In the genomic region with DNA sequence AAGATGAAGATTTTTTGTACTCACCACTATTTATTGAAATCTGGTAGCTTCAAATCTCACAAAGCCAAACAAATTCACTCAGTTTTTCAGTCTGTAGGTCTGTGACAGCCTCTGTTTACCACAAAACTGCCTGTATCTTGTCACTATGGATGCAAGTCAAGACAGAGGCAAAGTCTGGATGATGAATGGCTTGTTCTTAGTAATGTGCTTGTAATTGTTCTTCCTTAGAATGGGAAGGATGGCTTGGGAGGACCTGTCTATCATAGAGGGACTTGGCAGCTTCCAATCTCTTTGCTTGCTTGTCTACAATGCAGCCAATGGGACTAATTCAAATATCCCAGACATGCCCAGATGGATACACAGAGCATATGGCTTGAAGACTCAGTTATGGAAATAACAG, we compare ENCODE assay signal across 22 cellular contexts.
DNase-seq lines count a peak whose midpoint lies in the region; ATAC-seq and TF ChIP-seq lines count a peak whose summit lies in the region.
"Had no signal": no experiment of that assay in that cellular context is flagged by ENCODE, and none has a peak within 500 bp of the region (broad histone marks: within the 10 kb centered on the region; RNA-seq: fewer than 3 reads in every experiment).

No MANE protein-coding gene starts in this region.

- H3K36me3 ChIP-seq in RWPE2 (ENCODE audit: low read depth): no peaks in the 10 kb centered on the region
- H3K36me3 ChIP-seq in thoracic aorta: no peaks in the 10 kb centered on the region
- H3K36me3 ChIP-seq in adrenal gland (replicated peaks in 1 of 2): no peaks in the 10 kb centered on the region
- H3K36me3 ChIP-seq: heart left ventricle, lower lobe of right lung, upper lobe of right lung had no signal

- H3K4me1 ChIP-seq in RWPE2 (ENCODE audit: insufficient read depth, poor library complexity, severe bottlenecking) (peaks cover 27% of the 10 kb centered on the region), thoracic aorta (ENCODE audit: control insufficient read depth in 1 of 2, low read depth in 2 of 2) (peaks cover 24 to 79% of the 10 kb centered on the region in 2 donors), adrenal gland (replicated peaks in 1 of 2) (peaks cover 8 to 14% of the 10 kb centered on the region in 2 donors)
- H3K4me1 ChIP-seq: lower lobe of right lung, upper lobe of right lung had no signal

- no peaks in the 10 kb centered on the region for H3K9me3 Mint-ChIP-seq in HFFc6

- H3K27ac ChIP-seq in RWPE2 (ENCODE audit: poor library complexity, severe bottlenecking): peak overlapping the region; percentile 79
- peak overlapping the region; percentile 79 to 85 for H3K27ac ChIP-seq in thoracic aorta
- no peak overlapping the region for H3K27ac ChIP-seq in adrenal gland
- H3K27ac ChIP-seq: lower lobe of right lung, upper lobe of right lung had no signal

- TF ChIP-seq POLR2A in GM18505 (IDR thresholded peaks at IDR 0.05; ENCODE audit: borderline replicate concordance, extremely low read depth, insufficient read depth, insufficient read length) (no peak), adrenal gland (IDR thresholded peaks at IDR 0.05) (no peak)

- H3K4me3 ChIP-seq in RWPE2 (ENCODE audit: severe bottlenecking) (no peak overlapping the region), thoracic aorta (no peak overlapping the region), adrenal gland (no peak overlapping the region)
- H3K4me3 ChIP-seq: heart left ventricle, lower lobe of right lung, upper lobe of right lung had no signal

- H3K27ac Mint-ChIP-seq in HFFc6: peak overlapping the region; percentile 72
- H3K27ac Mint-ChIP-seq: IgD-negative memory B cell had no signal

- H3K27me3 Mint-ChIP-seq in HFFc6 (ENCODE audit: insufficient read depth): peaks cover 3% of the 10 kb centered on the region; the same call in 1 of the 2 replicates

- DNase-seq in HFFc6 (no peak), RWPE2 (ENCODE audit: low spot score) (no peak), glomerular visceral epithelial cell (ENCODE audit: extremely low spot score) (peak; percentile 39), thoracic aorta (ENCODE audit: low spot score) (no peak), NCI-H526 treated with DMSO at 0.1 percent for 48 hours (lab: John Stamatoyannopoulos, UW) (no peak), adrenal gland (no peak)
- DNase-seq: activated CD8-positive, alpha-beta memory T cell treated with anti-CD3 and anti-CD28 coated beads for 24 hours; activated naive CD4-positive, alpha-beta T cell treated with anti-CD3 and anti-CD28 coated beads, Interleukin-2, amount 50 U/mL, for 16 hours; activated T-cell treated with anti-CD3 and anti-CD28 coated beads, Interleukin-2, amount 50 U/mL, for 48 hours; aorta; cerebellar nuclear complex; COR-L47; effector CD8-positive, alpha-beta T cell; heart left ventricle; lower lobe of right lung; NCI-H2029; NCI-H524 treated with DMSO at 0.1 percent for 48 hours; retina; upper lobe of right lung had no signal

- TF ChIP-seq CTCF in HFFc6 (IDR thresholded peaks at IDR 0.05): no peak
- no peak for TF ChIP-seq CTCF in RWPE2 (IDR thresholded peaks at IDR 0.05; ENCODE audit: poor library complexity, severe bottlenecking)
- TF ChIP-seq CTCF in thoracic aorta (IDR thresholded peaks at IDR 0.05): no peak
- no peak for TF ChIP-seq CTCF in adrenal gland (IDR thresholded peaks at IDR 0.05)

- peaks cover 49% of the 10 kb centered on the region for H3K4me1 Mint-ChIP-seq in HFFc6 (ENCODE audit: low read depth)

- H3K36me3 Mint-ChIP-seq in HFFc6 (ENCODE audit: low read depth): no peaks in the 10 kb centered on the region
- H3K36me3 Mint-ChIP-seq: IgD-negative memory B cell had no signal

- H3K9me3 ChIP-seq in RWPE2 (ENCODE audit: severe bottlenecking) (no peaks in the 10 kb centered on the region), thoracic aorta (no peaks in the 10 kb centered on the region), adrenal gland (replicated peaks in 1 of 3) (no peaks in the 10 kb centered on the region)
- H3K9me3 ChIP-seq: heart left ventricle, lower lobe of right lung, upper lobe of right lung had no signal

- intact Hi-C loops in adrenal gland (cut with DNase I): no loop called here

- H3K27me3 ChIP-seq in RWPE2 (ENCODE audit: insufficient read depth, poor library complexity, severe bottlenecking) (no peaks in the 10 kb centered on the region), thoracic aorta (replicated peaks; ENCODE audit: insufficient read depth) (no peaks in the 10 kb centered on the region), adrenal gland (no peaks in the 10 kb centered on the region)
- H3K27me3 ChIP-seq: upper lobe of right lung had no signal

- 0 out of 2 replicates have a peak overlapping the region, but pooled peaks have one; percentile 11 for H3K4me3 Mint-ChIP-seq in HFFc6
- H3K4me3 Mint-ChIP-seq: IgD-negative memory B cell had no signal

- ATAC-seq in RWPE2 (ENCODE audit: low read depth) (peak; percentile 43; the same call in 2 of the 3 replicates), thoracic aorta (ENCODE audit: insufficient number of reproducible peaks, low FRiP score, low read depth) (no peak), GM18505 (IDR thresholded peaks at IDR 0.05; ENCODE audit: unreplicated experiment) (no peak)
- ATAC-seq: heart left ventricle, Right ventricle myocardium inferior had no signal

Comparison
In these comparisons a context has a peak if more than half of its experiments do, and no peak if none do; other contexts are left out.
1. H3K27ac ChIP-seq: peak in RWPE2 (single experiment) and thoracic aorta (2 of 2); none in adrenal gland (0 of 5).